In the genomic region with DNA sequence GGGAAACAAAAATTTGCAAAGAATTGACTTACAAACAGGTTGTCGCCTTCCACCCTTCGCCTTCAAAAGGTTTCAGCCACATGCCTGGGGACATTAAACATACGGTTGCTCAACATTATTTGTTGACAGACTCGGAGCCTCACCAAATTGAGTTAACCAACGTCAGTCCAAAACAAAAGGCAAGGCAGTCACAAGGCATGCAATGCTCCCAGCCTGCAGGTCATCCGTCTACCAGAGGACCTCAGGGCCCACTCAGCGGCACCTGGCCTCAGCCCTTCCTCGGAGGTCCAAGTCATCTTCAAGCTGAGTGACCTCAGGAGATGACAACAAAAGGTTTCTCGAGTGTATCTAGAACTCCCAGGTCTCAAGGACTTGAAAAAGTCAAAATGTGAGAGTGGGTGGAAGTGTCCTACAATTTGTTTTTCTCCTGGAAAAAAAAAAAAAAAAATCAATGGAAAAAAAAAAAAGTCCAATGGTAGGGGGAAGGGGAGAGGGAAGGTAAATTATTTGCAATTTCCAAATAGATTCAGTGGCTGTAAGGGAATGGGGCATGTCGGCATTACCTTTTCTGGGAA, we compare ENCODE assay signal across 1 cellular context.
A peak's percentile ranks its signal among the peaks of the same experiment; 100 is the strongest.
TF ChIP-seq lines count a peak whose summit lies in the region.

No MANE protein-coding gene starts in this region.

TF ChIP-seq in HepG2, 621 proteins besides CTCF, POLR2A, EP300 and RAD21 (continued from another document and continues in another):
- peak; percentile 84; the same call in 1 of the 2 replicates for TF ChIP-seq ZNF331 (CRISPR knock-in tag; IDR thresholded peaks at IDR 0.05)
- no peak for TF ChIP-seq EEA1 (CRISPR knock-in tag; IDR thresholded peaks at IDR 0.05; ENCODE audit: borderline replicate concordance)
- TF ChIP-seq YEATS2 (CRISPR knock-in tag; IDR thresholded peaks at IDR 0.05; ENCODE audit: borderline replicate concordance), result peak; percentile 76; the same call in 1 of the 2 replicates
- TF ChIP-seq ARNTL (CRISPR knock-in tag; IDR thresholded peaks at IDR 0.05), result peak; percentile 77
- no peak for TF ChIP-seq U2AF2 (IDR thresholded peaks at IDR 0.05; ENCODE audit: low read depth, low read length)
- TF ChIP-seq, protein P1, sequence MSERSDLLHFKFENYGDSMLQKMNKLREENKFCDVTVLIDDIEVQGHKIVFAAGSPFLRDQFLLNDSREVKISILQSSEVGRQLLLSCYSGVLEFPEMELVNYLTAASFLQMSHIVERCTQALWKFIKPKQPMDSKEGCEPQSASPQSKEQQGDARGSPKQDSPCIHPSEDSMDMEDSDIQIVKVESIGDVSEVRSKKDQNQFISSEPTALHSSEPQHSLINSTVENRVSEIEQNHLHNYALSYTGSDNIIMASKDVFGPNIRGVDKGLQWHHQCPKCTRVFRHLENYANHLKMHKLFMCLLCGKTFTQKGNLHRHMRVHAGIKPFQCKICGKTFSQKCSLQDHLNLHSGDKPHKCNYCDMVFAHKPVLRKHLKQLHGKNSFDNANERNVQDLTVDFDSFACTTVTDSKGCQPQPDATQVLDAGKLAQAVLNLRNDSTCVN (CRISPR knock-in tag; IDR thresholded peaks at IDR 0.05; ENCODE audit: borderline replicate concordance), result peak; percentile 78; the same call in 1 of the 2 replicates
- TF ChIP-seq CREB1 (IDR thresholded peaks at IDR 0.05), result no peak
- TF ChIP-seq CREB1 (CRISPR knock-in tag; IDR thresholded peaks at IDR 0.05), result peak; percentile 62
- TF ChIP-seq, protein P2, sequence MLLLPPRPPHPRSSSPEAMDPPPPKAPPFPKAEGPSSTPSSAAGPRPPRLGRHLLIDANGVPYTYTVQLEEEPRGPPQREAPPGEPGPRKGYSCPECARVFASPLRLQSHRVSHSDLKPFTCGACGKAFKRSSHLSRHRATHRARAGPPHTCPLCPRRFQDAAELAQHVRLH (CRISPR knock-in tag; IDR thresholded peaks at IDR 0.05; ENCODE audit: borderline replicate concordance, low read depth), result peak; percentile 93; the same call in 1 of the 2 replicates
- no peak for TF ChIP-seq YY1 (IDR thresholded peaks at IDR 0.05; ENCODE audit: insufficient read depth, insufficient replicate concordance, low read depth, low read length)
- TF ChIP-seq, protein P3, sequence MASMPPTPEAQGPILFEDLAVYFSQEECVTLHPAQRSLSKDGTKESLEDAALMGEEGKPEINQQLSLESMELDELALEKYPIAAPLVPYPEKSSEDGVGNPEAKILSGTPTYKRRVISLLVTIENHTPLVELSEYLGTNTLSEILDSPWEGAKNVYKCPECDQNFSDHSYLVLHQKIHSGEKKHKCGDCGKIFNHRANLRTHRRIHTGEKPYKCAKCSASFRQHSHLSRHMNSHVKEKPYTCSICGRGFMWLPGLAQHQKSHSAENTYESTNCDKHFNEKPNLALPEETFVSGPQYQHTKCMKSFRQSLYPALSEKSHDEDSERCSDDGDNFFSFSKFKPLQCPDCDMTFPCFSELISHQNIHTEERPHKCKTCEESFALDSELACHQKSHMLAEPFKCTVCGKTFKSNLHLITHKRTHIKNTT (CRISPR knock-in tag; IDR thresholded peaks at IDR 0.05), result no peak
- TF ChIP-seq, protein P4, sequence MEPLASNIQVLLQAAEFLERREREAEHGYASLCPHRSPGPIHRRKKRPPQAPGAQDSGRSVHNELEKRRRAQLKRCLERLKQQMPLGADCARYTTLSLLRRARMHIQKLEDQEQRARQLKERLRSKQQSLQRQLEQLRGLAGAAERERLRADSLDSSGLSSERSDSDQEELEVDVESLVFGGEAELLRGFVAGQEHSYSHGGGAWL (CRISPR knock-in tag; IDR thresholded peaks at IDR 0.05), result peak; percentile 45; the same call in 1 of the 2 replicates
- TF ChIP-seq KLF16 (CRISPR knock-in tag; IDR thresholded peaks at IDR 0.05), result peak in 1 of 2 experiments; percentile 94; a peak in 2 of 4 replicates
- 0 out of 2 replicates have a peak, but pooled peaks have one; percentile 32 for TF ChIP-seq XBP1 (CRISPR knock-in tag; IDR thresholded peaks at IDR 0.05)
- TF ChIP-seq NFIC (IDR thresholded peaks at IDR 0.05; ENCODE audit: low read length), result peak; percentile 55; the same call in 1 of the 2 replicates
- TF ChIP-seq ZNF552 (CRISPR knock-in tag; IDR thresholded peaks at IDR 0.05; ENCODE audit: borderline replicate concordance), result 0 out of 2 replicates have a peak, but pooled peaks have one; percentile 35
- TF ChIP-seq, protein P5, sequence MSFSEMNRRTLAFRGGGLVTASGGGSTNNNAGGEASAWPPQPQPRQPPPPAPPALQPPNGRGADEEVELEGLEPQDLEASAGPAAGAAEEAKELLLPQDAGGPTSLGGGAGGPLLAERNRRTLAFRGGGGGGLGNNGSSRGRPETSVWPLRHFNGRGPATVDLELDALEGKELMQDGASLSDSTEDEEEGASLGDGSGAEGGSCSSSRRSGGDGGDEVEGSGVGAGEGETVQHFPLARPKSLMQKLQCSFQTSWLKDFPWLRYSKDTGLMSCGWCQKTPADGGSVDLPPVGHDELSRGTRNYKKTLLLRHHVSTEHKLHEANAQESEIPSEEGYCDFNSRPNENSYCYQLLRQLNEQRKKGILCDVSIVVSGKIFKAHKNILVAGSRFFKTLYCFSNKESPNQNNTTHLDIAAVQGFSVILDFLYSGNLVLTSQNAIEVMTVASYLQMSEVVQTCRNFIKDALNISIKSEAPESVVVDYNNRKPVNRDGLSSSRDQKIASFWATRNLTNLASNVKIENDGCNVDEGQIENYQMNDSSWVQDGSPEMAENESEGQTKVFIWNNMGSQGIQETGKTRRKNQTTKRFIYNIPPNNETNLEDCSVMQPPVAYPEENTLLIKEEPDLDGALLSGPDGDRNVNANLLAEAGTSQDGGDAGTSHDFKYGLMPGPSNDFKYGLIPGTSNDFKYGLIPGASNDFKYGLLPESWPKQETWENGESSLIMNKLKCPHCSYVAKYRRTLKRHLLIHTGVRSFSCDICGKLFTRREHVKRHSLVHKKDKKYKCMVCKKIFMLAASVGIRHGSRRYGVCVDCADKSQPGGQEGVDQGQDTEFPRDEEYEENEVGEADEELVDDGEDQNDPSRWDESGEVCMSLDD (CRISPR knock-in tag; IDR thresholded peaks at IDR 0.05; ENCODE audit: borderline replicate concordance), result peak; percentile 71; the same call in 1 of the 2 replicates
- TF ChIP-seq SP2 (CRISPR knock-in tag; IDR thresholded peaks at IDR 0.05), result no peak
- TF ChIP-seq BRD4 (CRISPR knock-in tag; IDR thresholded peaks at IDR 0.05), result no peak
- TF ChIP-seq CENPX (CRISPR knock-in tag; IDR thresholded peaks at IDR 0.05), result no peak
- 0 out of 2 replicates have a peak, but pooled peaks have one; percentile 46 for TF ChIP-seq ATF1 (CRISPR knock-in tag; IDR thresholded peaks at IDR 0.05)
- peak; percentile 45; the same call in 1 of the 2 replicates for TF ChIP-seq ONECUT2 (CRISPR knock-in tag; IDR thresholded peaks at IDR 0.05)
- no peak for TF ChIP-seq ZNF567 (CRISPR knock-in tag; IDR thresholded peaks at IDR 0.05; ENCODE audit: borderline replicate concordance)
- TF ChIP-seq ZNF709 (CRISPR knock-in tag; IDR thresholded peaks at IDR 0.05), result peak; percentile 70; the same call in 1 of the 2 replicates
- no peak for TF ChIP-seq REPIN1 (CRISPR knock-in tag; IDR thresholded peaks at IDR 0.05; ENCODE audit: borderline replicate concordance, low read depth)
- no peak for TF ChIP-seq AGO2 (optimal IDR thresholded peaks at IDR 0.05; ENCODE audit: low read depth, low read length)
- no peak for TF ChIP-seq ZNF660 (CRISPR knock-in tag; IDR thresholded peaks at IDR 0.05; ENCODE audit: borderline replicate concordance, low read depth)
- TF ChIP-seq ARNT2 (CRISPR knock-in tag; IDR thresholded peaks at IDR 0.05; ENCODE audit: low read depth), result peak; percentile 80; the same call in 1 of the 2 replicates
- TF ChIP-seq, protein P6, sequence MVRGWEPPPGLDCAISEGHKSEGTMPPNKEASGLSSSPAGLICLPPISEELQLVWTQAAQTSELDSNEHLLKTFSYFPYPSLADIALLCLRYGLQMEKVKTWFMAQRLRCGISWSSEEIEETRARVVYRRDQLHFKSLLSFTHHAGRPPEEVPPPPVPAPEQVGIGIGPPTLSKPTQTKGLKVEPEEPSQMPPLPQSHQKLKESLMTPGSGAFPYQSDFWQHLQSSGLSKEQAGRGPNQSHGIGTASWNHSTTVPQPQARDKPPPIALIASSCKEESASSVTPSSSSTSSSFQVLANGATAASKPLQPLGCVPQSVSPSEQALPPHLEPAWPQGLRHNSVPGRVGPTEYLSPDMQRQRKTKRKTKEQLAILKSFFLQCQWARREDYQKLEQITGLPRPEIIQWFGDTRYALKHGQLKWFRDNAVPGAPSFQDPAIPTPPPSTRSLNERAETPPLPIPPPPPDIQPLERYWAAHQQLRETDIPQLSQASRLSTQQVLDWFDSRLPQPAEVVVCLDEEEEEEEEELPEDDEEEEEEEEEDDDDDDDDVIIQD (CRISPR knock-in tag; IDR thresholded peaks at IDR 0.05; ENCODE audit: low read depth), result peak; percentile 60; the same call in 1 of the 2 replicates
- TF ChIP-seq ZNF431 (CRISPR knock-in tag; IDR thresholded peaks at IDR 0.05; ENCODE audit: borderline replicate concordance, low read depth), result 0 out of 2 replicates have a peak, but pooled peaks have one; percentile 52
- no peak for TF ChIP-seq ZNF101 (CRISPR knock-in tag; IDR thresholded peaks at IDR 0.05; ENCODE audit: borderline replicate concordance, low read depth)
- TF ChIP-seq, protein P7, sequence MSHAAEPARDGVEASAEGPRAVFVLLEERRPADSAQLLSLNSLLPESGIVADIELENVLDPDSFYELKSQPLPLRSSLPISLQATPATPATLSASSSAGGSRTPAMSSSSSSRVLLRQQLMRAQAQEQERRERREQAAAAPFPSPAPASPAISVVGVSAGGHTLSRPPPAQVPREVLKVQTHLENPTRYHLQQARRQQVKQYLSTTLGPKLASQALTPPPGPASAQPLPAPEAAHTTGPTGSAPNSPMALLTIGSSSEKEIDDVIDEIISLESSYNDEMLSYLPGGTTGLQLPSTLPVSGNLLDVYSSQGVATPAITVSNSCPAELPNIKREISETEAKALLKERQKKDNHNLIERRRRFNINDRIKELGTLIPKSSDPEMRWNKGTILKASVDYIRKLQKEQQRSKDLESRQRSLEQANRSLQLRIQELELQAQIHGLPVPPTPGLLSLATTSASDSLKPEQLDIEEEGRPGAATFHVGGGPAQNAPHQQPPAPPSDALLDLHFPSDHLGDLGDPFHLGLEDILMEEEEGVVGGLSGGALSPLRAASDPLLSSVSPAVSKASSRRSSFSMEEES (CRISPR knock-in tag; IDR thresholded peaks at IDR 0.05), result peak; percentile 96
- no peak for TF ChIP-seq HNF4G (IDR thresholded peaks at IDR 0.05; ENCODE audit: borderline replicate concordance, low read depth, low read length)
- no peak for TF ChIP-seq HNF4G (CRISPR knock-in tag; IDR thresholded peaks at IDR 0.05; ENCODE audit: borderline replicate concordance, low read depth)
- TF ChIP-seq ZNF703 (CRISPR knock-in tag; IDR thresholded peaks at IDR 0.05; ENCODE audit: borderline replicate concordance), result no peak
- TF ChIP-seq ZNF605 (CRISPR knock-in tag; IDR thresholded peaks at IDR 0.05), result peak; percentile 43
- peak; percentile 87 for TF ChIP-seq MED1 (CRISPR knock-in tag; IDR thresholded peaks at IDR 0.05)
- peak; percentile 83; the same call in 1 of the 2 replicates for TF ChIP-seq MTF1 (CRISPR knock-in tag; IDR thresholded peaks at IDR 0.05)
- TF ChIP-seq, protein P8, sequence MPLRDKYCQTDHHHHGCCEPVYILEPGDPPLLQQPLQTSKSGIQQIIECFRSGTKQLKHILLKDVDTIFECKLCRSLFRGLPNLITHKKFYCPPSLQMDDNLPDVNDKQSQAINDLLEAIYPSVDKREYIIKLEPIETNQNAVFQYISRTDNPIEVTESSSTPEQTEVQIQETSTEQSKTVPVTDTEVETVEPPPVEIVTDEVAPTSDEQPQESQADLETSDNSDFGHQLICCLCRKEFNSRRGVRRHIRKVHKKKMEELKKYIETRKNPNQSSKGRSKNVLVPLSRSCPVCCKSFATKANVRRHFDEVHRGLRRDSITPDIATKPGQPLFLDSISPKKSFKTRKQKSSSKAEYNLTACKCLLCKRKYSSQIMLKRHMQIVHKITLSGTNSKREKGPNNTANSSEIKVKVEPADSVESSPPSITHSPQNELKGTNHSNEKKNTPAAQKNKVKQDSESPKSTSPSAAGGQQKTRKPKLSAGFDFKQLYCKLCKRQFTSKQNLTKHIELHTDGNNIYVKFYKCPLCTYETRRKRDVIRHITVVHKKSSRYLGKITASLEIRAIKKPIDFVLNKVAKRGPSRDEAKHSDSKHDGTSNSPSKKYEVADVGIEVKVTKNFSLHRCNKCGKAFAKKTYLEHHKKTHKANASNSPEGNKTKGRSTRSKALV (CRISPR knock-in tag; IDR thresholded peaks at IDR 0.05), result peak; percentile 97
- no peak for TF ChIP-seq MTA1 (CRISPR knock-in tag; IDR thresholded peaks at IDR 0.05; ENCODE audit: borderline replicate concordance)
- TF ChIP-seq ZNF780A (CRISPR knock-in tag; IDR thresholded peaks at IDR 0.05), result no peak
- TF ChIP-seq MEIS1 (CRISPR knock-in tag; IDR thresholded peaks at IDR 0.05; ENCODE audit: borderline replicate concordance), result peak; percentile 49; the same call in 1 of the 2 replicates
- peak; percentile 70; the same call in 1 of the 2 replicates for TF ChIP-seq SRY (CRISPR knock-in tag; IDR thresholded peaks at IDR 0.05)
- TF ChIP-seq, protein P9, sequence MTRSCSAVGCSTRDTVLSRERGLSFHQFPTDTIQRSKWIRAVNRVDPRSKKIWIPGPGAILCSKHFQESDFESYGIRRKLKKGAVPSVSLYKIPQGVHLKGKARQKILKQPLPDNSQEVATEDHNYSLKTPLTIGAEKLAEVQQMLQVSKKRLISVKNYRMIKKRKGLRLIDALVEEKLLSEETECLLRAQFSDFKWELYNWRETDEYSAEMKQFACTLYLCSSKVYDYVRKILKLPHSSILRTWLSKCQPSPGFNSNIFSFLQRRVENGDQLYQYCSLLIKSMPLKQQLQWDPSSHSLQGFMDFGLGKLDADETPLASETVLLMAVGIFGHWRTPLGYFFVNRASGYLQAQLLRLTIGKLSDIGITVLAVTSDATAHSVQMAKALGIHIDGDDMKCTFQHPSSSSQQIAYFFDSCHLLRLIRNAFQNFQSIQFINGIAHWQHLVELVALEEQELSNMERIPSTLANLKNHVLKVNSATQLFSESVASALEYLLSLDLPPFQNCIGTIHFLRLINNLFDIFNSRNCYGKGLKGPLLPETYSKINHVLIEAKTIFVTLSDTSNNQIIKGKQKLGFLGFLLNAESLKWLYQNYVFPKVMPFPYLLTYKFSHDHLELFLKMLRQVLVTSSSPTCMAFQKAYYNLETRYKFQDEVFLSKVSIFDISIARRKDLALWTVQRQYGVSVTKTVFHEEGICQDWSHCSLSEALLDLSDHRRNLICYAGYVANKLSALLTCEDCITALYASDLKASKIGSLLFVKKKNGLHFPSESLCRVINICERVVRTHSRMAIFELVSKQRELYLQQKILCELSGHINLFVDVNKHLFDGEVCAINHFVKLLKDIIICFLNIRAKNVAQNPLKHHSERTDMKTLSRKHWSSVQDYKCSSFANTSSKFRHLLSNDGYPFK (CRISPR knock-in tag; IDR thresholded peaks at IDR 0.05; ENCODE audit: borderline replicate concordance), result no peak
- TF ChIP-seq, protein P10, sequence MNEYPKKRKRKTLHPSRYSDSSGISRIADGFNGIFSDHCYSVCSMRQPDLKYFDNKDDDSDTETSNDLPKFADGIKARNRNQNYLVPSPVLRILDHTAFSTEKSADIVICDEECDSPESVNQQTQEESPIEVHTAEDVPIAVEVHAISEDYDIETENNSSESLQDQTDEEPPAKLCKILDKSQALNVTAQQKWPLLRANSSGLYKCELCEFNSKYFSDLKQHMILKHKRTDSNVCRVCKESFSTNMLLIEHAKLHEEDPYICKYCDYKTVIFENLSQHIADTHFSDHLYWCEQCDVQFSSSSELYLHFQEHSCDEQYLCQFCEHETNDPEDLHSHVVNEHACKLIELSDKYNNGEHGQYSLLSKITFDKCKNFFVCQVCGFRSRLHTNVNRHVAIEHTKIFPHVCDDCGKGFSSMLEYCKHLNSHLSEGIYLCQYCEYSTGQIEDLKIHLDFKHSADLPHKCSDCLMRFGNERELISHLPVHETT (CRISPR knock-in tag; conservative IDR thresholded peaks at IDR 0.05), result peak; percentile 59; the same call in 1 of the 2 replicates
- TF ChIP-seq TGIF2 (CRISPR knock-in tag; IDR thresholded peaks at IDR 0.05), result peak; percentile 86; the same call in 1 of the 2 replicates
- TF ChIP-seq ZNF749 (CRISPR knock-in tag; IDR thresholded peaks at IDR 0.05; ENCODE audit: borderline replicate concordance), result peak; percentile 89
